In genomic region chr1:200034262-200034557, GRCh38 we compare ENCODE assay signal across 20 cellular contexts. TPM values are rescaled to one million over a fixed set of nuclear protein-coding genes. Genes with fewer than 3 reads are reported as not detected.
DNase-seq lines count a peak whose midpoint lies in the region; ATAC-seq and TF ChIP-seq lines count a peak whose summit lies in the region.
"Had no signal": no experiment of that assay in that cellular context is flagged by ENCODE, and none has a peak within 500 bp of the region (broad histone marks: within the 10 kb centered on the region; RNA-seq: fewer than 3 reads in every experiment).

No MANE protein-coding gene starts in this region.

- peak; percentile 27 for DNase-seq in ELF-1 (ENCODE audit: low read depth, low spot score)
- no peak for DNase-seq in coronary artery (ENCODE audit: low spot score)
- no peak for DNase-seq in mucosa of descending colon
- DNase-seq in stimulated activated CD4-positive, alpha-beta T cell treated with anti-CD3 and anti-CD28 coated beads, Interleukin-4, amount 100 ng/mL, for 24 hours = no peak
- DNase-seq in NOMO-1 (lab: John Stamatoyannopoulos, UW; ENCODE audit: unreplicated experiment in 2 of 2) = no peak
- no peak for DNase-seq in medulla oblongata (ENCODE audit: extremely low spot score)
- DNase-seq: AML-193; C1 segment of cervical spinal cord; CD8-positive, alpha-beta T cell; GDM1; Kasumi-1; NCI-H1417; NCI-H1694 treated with DMSO at 0.1 percent for 48 hours; NCI-H2081 treated with DMSO at 0.1 percent for 48 hours; NCI-H2171 treated with DMSO at 0.1 percent for 48 hours; NCI-H526; OCI-M1; Right ventricle myocardium superior had no signal

- H3K4me3 ChIP-seq in HUES48 (ENCODE audit: low read depth, low read length) (peak overlapping the region; percentile 44), coronary artery (peak overlapping the region; percentile 46), mucosa of rectum (ENCODE audit: low read length in 2 of 2) (peak overlapping the region; percentile 23 to 44), mucosa of descending colon (no peak overlapping the region)

- no peak overlapping the region for H3K9ac ChIP-seq in HUES48 (ENCODE audit: low read depth, low read length)
- no peak overlapping the region for H3K9ac ChIP-seq in mucosa of rectum (ENCODE audit: low read depth in 1 of 2, low read length in 2 of 2)

- H3K36me3 ChIP-seq in HUES48 (ENCODE audit: control insufficient read depth, insufficient read depth, low read length) = no peaks in the 10 kb centered on the region
- H3K36me3 ChIP-seq in mucosa of rectum (ENCODE audit: control insufficient read depth in 2 of 2, insufficient read depth in 2 of 2, low read length in 2 of 2) = no peaks in the 10 kb centered on the region
- H3K36me3 ChIP-seq in mucosa of descending colon (ENCODE audit: low read depth) = no peaks in the 10 kb centered on the region

- no peaks in the 10 kb centered on the region for H3K9me3 ChIP-seq in HUES48 (ENCODE audit: control insufficient read depth, insufficient read depth, low read length)
- no peaks in the 10 kb centered on the region for H3K9me3 ChIP-seq in mucosa of rectum (ENCODE audit: control insufficient read depth in 2 of 2, low read length in 2 of 2)
- no peaks in the 10 kb centered on the region for H3K9me3 ChIP-seq in mucosa of descending colon

- peaks cover 92% of the 10 kb centered on the region for H3K27me3 ChIP-seq in HUES48 (ENCODE audit: control insufficient read depth, insufficient read depth, low read length)
- peaks cover 14 to 19% of the 10 kb centered on the region in 2 donors for H3K27me3 ChIP-seq in mucosa of rectum (ENCODE audit: control insufficient read depth in 2 of 2, insufficient read depth in 2 of 2, low read length in 2 of 2)

- intact Hi-C loops in mucosa of descending colon (cut with DNase I, micrococcal nuclease) = no loop called here

- no peak for ATAC-seq in mucosa of descending colon
- ATAC-seq: CD8-positive, alpha-beta T cell had no signal

- H3K4me1 ChIP-seq in HUES48 (ENCODE audit: control insufficient read depth, insufficient read depth, low read length) = peaks cover 48% of the 10 kb centered on the region
- H3K4me1 ChIP-seq in mucosa of rectum (ENCODE audit: control insufficient read depth in 2 of 2, insufficient read depth in 2 of 2, low read length in 2 of 2) = peaks cover 32 to 46% of the 10 kb centered on the region in 2 donors
- peaks cover 3% of the 10 kb centered on the region for H3K4me1 ChIP-seq in mucosa of descending colon (ENCODE audit: low read depth)

- H3K27ac ChIP-seq in HUES48 (ENCODE audit: low read depth, low read length) (no peak overlapping the region), coronary artery (no peak overlapping the region), mucosa of rectum (ENCODE audit: low read depth in 2 of 2, low read length in 2 of 2) (peak overlapping the region; percentile 70 to 80)

- no peak for TF ChIP-seq CTCF in coronary artery (IDR thresholded peaks at IDR 0.05)
- TF ChIP-seq CTCF in mucosa of descending colon (IDR thresholded peaks at IDR 0.05) = no peak

RNA-seq across cellular contexts. Expression of gene NR5A2, which starts 6.7 kb away (rescaled TPM):
- total RNA-seq in mucosa of descending colon = 10 to 100 TPM; 32.7 to 75.3 (median 47.9) TPM
- total RNA-seq: CD8-positive, alpha-beta T cell had no signal

Comparison
In these comparisons a context has a peak if more than half of its experiments do, and no peak if none do; other contexts are left out.
1. H3K27ac ChIP-seq: peak in mucosa of rectum (2 of 2); none in HUES48 (single experiment) and coronary artery (0 of 2).